In genomic region chr2:2613279-2614199, GRCh38 we compare ENCODE assay signal across 8 cellular contexts.
A peak's percentile ranks its signal among the peaks of the same experiment; 100 is the strongest.
DNase-seq lines count a peak whose midpoint lies in the region; ATAC-seq and TF ChIP-seq lines count a peak whose summit lies in the region.

No MANE protein-coding gene starts in this region.

- ATAC-seq in HG03159 (IDR thresholded peaks at IDR 0.05; ENCODE audit: unreplicated experiment) = peak; percentile 100

- peak; percentile 37 for TF ChIP-seq POLR2A in GM18951 (IDR thresholded peaks at IDR 0.05; ENCODE audit: extremely low read depth, insufficient read depth, insufficient read length)

- DNase-seq in ACHN = peak; percentile 96
- DNase-seq in NCI-H526 treated with DMSO at 0.1 percent for 48 hours (lab: John Stamatoyannopoulos, UW) = peak; percentile 17
- peak; percentile 85 for DNase-seq in activated CD8-positive, alpha-beta memory T cell treated with anti-CD3 and anti-CD28 coated beads, Interleukin-2, amount 50 U/mL, for 4 hours
- DNase-seq in epidermal melanocyte (ENCODE audit: insufficient read length, low spot score) = peak; percentile 34
- DNase-seq in middle frontal gyrus (ENCODE audit: extremely low spot score, low spot score) = peak; percentile 93
- peak; percentile 48 to 64 for DNase-seq in stimulated activated CD8-positive, alpha-beta memory T cell treated with anti-CD3 and anti-CD28 coated beads, Interleukin-15, amount 100 ng/mL, for 4 hours (ENCODE audit: low read depth in 2 of 2)

- in situ Hi-C loops in ACHN (cut with HindIII; ENCODE audit: low pct_ligation_motif_present, low pct_unique_long_range_greater_than_20kb, low sequenced_read_pairs) (no loop called here), GM18951 (cut with MboI; ENCODE audit: low sequenced_read_pairs, unreplicated experiment) (no loop called here)

Comparison
In these comparisons a context has a peak if more than half of its experiments do, and no peak if none do; other contexts are left out.
1. Peak in every context shown above with its lines: DNase-seq and ATAC-seq.
2. DNase-seq: peak in every context shown above with its lines; median percentile 96 in ACHN; 93 in middle frontal gyrus; 85 in activated CD8-positive, alpha-beta memory T cell treated with anti-CD3 and anti-CD28 coated beads, Interleukin-2, amount 50 U/mL, for 4 hours; 56 in stimulated activated CD8-positive, alpha-beta memory T cell treated with anti-CD3 and anti-CD28 coated beads, Interleukin-15, amount 100 ng/mL, for 4 hours; 34 in epidermal melanocyte; 17 in NCI-H526 treated with DMSO at 0.1 percent for 48 hours.